In the genomic region with DNA sequence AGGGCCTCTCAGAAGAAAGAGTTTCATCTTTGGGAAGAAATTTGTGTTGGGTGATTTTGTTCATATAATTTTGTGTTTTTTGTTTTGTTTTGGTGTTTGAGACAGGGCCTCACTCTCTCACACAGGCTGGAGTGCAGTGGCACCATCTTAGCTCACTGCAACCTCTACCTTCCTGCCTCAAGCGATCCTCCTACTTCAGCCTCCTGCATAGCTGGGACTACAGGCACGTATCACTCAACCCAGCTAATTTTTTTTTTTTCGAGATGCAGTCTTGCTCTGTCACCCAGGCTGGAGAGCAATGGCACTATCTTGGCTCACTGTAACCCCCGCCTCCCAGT, we compare ENCODE assay signal across 1 cellular context.
TF ChIP-seq lines count a peak whose summit lies in the region.

No MANE protein-coding gene starts in this region.

TF ChIP-seq in HepG2, 621 proteins besides CTCF, POLR2A, EP300 and RAD21 (continues in another document):
- TF ChIP-seq TRIM24 (CRISPR knock-in tag; IDR thresholded peaks at IDR 0.05): no peak
- no peak for TF ChIP-seq ZNF776 (CRISPR knock-in tag; IDR thresholded peaks at IDR 0.05)
- no peak for TF ChIP-seq ZNF18 (CRISPR knock-in tag; IDR thresholded peaks at IDR 0.05; ENCODE audit: insufficient replicate concordance)
- TF ChIP-seq ZFP91 (CRISPR knock-in tag; IDR thresholded peaks at IDR 0.05; ENCODE audit: borderline replicate concordance): no peak
- no peak for TF ChIP-seq BCL3 (CRISPR knock-in tag; IDR thresholded peaks at IDR 0.05)
- no peak for TF ChIP-seq ZNF709 (CRISPR knock-in tag; IDR thresholded peaks at IDR 0.05)
- TF ChIP-seq, protein P1, sequence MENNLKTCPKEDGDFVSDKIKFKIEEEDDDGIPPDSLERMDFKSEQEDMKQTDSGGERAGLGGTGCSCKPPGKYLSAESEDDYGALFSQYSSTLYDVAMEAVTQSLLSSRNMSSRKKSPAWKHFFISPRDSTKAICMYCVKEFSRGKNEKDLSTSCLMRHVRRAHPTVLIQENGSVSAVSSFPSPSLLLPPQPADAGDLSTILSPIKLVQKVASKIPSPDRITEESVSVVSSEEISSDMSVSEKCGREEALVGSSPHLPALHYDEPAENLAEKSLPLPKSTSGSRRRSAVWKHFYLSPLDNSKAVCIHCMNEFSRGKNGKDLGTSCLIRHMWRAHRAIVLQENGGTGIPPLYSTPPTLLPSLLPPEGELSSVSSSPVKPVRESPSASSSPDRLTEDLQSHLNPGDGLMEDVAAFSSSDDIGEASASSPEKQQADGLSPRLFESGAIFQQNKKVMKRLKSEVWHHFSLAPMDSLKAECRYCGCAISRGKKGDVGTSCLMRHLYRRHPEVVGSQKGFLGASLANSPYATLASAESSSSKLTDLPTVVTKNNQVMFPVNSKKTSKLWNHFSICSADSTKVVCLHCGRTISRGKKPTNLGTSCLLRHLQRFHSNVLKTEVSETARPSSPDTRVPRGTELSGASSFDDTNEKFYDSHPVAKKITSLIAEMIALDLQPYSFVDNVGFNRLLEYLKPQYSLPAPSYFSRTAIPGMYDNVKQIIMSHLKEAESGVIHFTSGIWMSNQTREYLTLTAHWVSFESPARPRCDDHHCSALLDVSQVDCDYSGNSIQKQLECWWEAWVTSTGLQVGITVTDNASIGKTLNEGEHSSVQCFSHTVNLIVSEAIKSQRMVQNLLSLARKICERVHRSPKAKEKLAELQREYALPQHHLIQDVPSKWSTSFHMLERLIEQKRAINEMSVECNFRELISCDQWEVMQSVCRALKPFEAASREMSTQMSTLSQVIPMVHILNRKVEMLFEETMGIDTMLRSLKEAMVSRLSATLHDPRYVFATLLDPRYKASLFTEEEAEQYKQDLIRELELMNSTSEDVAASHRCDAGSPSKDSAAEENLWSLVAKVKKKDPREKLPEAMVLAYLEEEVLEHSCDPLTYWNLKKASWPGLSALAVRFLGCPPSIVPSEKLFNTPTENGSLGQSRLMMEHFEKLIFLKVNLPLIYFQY (CRISPR knock-in tag; IDR thresholded peaks at IDR 0.05; ENCODE audit: borderline replicate concordance): no peak
- TF ChIP-seq ZNF484 (CRISPR knock-in tag; IDR thresholded peaks at IDR 0.05; ENCODE audit: borderline replicate concordance, low read depth): no peak
- TF ChIP-seq JUN (CRISPR knock-in tag; IDR thresholded peaks at IDR 0.05): no peak
- TF ChIP-seq NR2C2 (CRISPR knock-in tag; IDR thresholded peaks at IDR 0.05; ENCODE audit: borderline replicate concordance): no peak
- TF ChIP-seq, protein P2, sequence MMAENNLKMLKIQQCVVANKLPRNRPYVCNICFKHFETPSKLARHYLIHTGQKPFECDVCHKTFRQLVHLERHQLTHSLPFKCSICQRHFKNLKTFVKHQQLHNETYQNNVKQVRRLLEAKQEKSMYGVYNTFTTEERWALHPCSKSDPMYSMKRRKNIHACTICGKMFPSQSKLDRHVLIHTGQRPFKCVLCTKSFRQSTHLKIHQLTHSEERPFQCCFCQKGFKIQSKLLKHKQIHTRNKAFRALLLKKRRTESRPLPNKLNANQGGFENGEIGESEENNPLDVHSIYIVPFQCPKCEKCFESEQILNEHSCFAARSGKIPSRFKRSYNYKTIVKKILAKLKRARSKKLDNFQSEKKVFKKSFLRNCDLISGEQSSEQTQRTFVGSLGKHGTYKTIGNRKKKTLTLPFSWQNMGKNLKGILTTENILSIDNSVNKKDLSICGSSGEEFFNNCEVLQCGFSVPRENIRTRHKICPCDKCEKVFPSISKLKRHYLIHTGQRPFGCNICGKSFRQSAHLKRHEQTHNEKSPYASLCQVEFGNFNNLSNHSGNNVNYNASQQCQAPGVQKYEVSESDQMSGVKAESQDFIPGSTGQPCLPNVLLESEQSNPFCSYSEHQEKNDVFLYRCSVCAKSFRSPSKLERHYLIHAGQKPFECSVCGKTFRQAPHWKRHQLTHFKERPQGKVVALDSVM (CRISPR knock-in tag; IDR thresholded peaks at IDR 0.05): peak; percentile 88
- no peak for TF ChIP-seq THRA (CRISPR knock-in tag; IDR thresholded peaks at IDR 0.05; ENCODE audit: borderline replicate concordance)
- no peak for TF ChIP-seq ZNF619 (CRISPR knock-in tag; IDR thresholded peaks at IDR 0.05)
- TF ChIP-seq PAF1 (CRISPR knock-in tag; IDR thresholded peaks at IDR 0.05): 0 out of 2 replicates have a peak, but pooled peaks have one; percentile 12
- no peak for TF ChIP-seq ZFP36L1 (CRISPR knock-in tag; IDR thresholded peaks at IDR 0.05)
- TF ChIP-seq HOXA5 (CRISPR knock-in tag; IDR thresholded peaks at IDR 0.05): no peak
- no peak for TF ChIP-seq FOXA1 (IDR thresholded peaks at IDR 0.05)
- no peak for TF ChIP-seq FOXA1 (CRISPR knock-in tag; IDR thresholded peaks at IDR 0.05)
- TF ChIP-seq NFYB (CRISPR knock-in tag; IDR thresholded peaks at IDR 0.05): no peak
- TF ChIP-seq ZBTB26 (CRISPR knock-in tag; IDR thresholded peaks at IDR 0.05; ENCODE audit: borderline replicate concordance): 0 out of 2 replicates have a peak, but pooled peaks have one; percentile 0
- TF ChIP-seq, protein P3, sequence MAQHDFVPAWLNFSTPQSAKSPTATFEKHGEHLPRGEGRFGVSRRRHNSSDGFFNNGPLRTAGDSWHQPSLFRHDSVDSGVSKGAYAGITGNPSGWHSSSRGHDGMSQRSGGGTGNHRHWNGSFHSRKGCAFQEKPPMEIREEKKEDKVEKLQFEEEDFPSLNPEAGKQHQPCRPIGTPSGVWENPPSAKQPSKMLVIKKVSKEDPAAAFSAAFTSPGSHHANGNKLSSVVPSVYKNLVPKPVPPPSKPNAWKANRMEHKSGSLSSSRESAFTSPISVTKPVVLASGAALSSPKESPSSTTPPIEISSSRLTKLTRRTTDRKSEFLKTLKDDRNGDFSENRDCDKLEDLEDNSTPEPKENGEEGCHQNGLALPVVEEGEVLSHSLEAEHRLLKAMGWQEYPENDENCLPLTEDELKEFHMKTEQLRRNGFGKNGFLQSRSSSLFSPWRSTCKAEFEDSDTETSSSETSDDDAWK (CRISPR knock-in tag; IDR thresholded peaks at IDR 0.05): no peak
- peak; percentile 13; the same call in 1 of the 2 replicates for TF ChIP-seq ZNF777 (CRISPR knock-in tag; IDR thresholded peaks at IDR 0.05)
- TF ChIP-seq ZBTB38 (CRISPR knock-in tag; IDR thresholded peaks at IDR 0.05): peak; percentile 58; the same call in 1 of the 2 replicates
- TF ChIP-seq ZFYVE20 (CRISPR knock-in tag; IDR thresholded peaks at IDR 0.05; ENCODE audit: borderline replicate concordance, low read depth): no peak
- no peak for TF ChIP-seq MYPOP (CRISPR knock-in tag; IDR thresholded peaks at IDR 0.05)
- no peak for TF ChIP-seq KLF15 (CRISPR knock-in tag; IDR thresholded peaks at IDR 0.05; ENCODE audit: borderline replicate concordance)
- peak; percentile 11; the same call in 1 of the 2 replicates for TF ChIP-seq YEATS4 (CRISPR knock-in tag; IDR thresholded peaks at IDR 0.05; ENCODE audit: borderline replicate concordance)
- TF ChIP-seq ZNF30 (CRISPR knock-in tag; IDR thresholded peaks at IDR 0.05): no peak
- TF ChIP-seq FIP1L1 (IDR thresholded peaks at IDR 0.05; ENCODE audit: borderline replicate concordance, insufficient read depth, low read depth, low read length): no peak
- TF ChIP-seq SKIL (CRISPR knock-in tag; IDR thresholded peaks at IDR 0.05; ENCODE audit: borderline replicate concordance): no peak
- TF ChIP-seq, protein P4, sequence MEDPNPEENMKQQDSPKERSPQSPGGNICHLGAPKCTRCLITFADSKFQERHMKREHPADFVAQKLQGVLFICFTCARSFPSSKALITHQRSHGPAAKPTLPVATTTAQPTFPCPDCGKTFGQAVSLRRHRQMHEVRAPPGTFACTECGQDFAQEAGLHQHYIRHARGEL (CRISPR knock-in tag; IDR thresholded peaks at IDR 0.05): no peak
- no peak for TF ChIP-seq GLI4 (CRISPR knock-in tag; IDR thresholded peaks at IDR 0.05; ENCODE audit: borderline replicate concordance)
- no peak for TF ChIP-seq PHF20 (CRISPR knock-in tag; IDR thresholded peaks at IDR 0.05)
